ENCODE assay signal across 8 cellular contexts in genomic region chr17:56786989-56787482, GRCh38. TPM values are rescaled to one million over a fixed set of nuclear protein-coding genes. Genes with fewer than 3 reads are reported as not detected.
DNase-seq lines count a peak whose midpoint lies in the region; ATAC-seq and TF ChIP-seq lines count a peak whose summit lies in the region.

No MANE protein-coding gene starts in this region.

- H2BK15ac ChIP-seq in mesendoderm (replicated peaks; ENCODE audit: low read depth) = no peak overlapping the region

- H3K4me3 ChIP-seq in mesendoderm (ENCODE audit: low read length) (no peak overlapping the region), vagina (no peak overlapping the region)

- no peak overlapping the region for H2BK5ac ChIP-seq in mesendoderm (ENCODE audit: low read length)

- peaks cover under 1 to 16% of the 10 kb centered on the region in 2 donors for H3K9me3 Mint-ChIP-seq in activated naive CD4-positive, alpha-beta T cell treated with anti-CD3 and anti-CD28 coated beads, Interleukin-2, amount 50 U/mL, for 72 hours

- intact Hi-C loops in vagina (cut with DNase I) = no loop called here

- peaks cover 2 to 23% of the 10 kb centered on the region in 2 donors for H3K36me3 Mint-ChIP-seq in activated naive CD4-positive, alpha-beta T cell treated with anti-CD3 and anti-CD28 coated beads, Interleukin-2, amount 50 U/mL, for 72 hours

- no peak overlapping the region for H3K9ac ChIP-seq in mesendoderm (ENCODE audit: low read length)

- H3K18ac ChIP-seq in mesendoderm (ENCODE audit: low read length) = no peak overlapping the region

- H3K4me2 ChIP-seq in mesendoderm (ENCODE audit: low read length) = no peak overlapping the region

- no peaks in the 10 kb centered on the region for H3K4me1 ChIP-seq in mesendoderm (ENCODE audit: control insufficient read depth, low read depth, low read length)
- peaks cover 13% of the 10 kb centered on the region for H3K4me1 ChIP-seq in vagina

- H3K27ac Mint-ChIP-seq in activated naive CD4-positive, alpha-beta T cell treated with anti-CD3 and anti-CD28 coated beads, Interleukin-2, amount 50 U/mL, for 72 hours = peak overlapping the region; percentile 85 to 95

- WGBS in mesendoderm (ENCODE audit: extremely low coverage, insufficient coverage, low lambda C conversion rate) = no CpG with 5 or more reads among the region's 7 CpGs

- no peak overlapping the region for H2AK5ac ChIP-seq in mesendoderm (ENCODE audit: low read length)

- no peaks in the 10 kb centered on the region for H3K9me3 ChIP-seq in vagina

- DNase-seq in RPMI8226 (peak; percentile 79), mesendoderm (peak; percentile 73), vagina (ENCODE audit: extremely low spot score in 2 of 2) (no peak), SHP77 (lab: John Stamatoyannopoulos, UW) (no peak), D341Med (ENCODE audit: low spot score) (no peak)
- peak; percentile 48 to 70 for DNase-seq in activated naive CD4-positive, alpha-beta T cell treated with anti-CD3 and anti-CD28 coated beads, Interleukin-2, amount 50 U/mL, for 72 hours (ENCODE audit: low spot score in 2 of 2)

- H3K36me3 ChIP-seq in mesendoderm (ENCODE audit: control insufficient read depth, insufficient read depth, low read length) (no peaks in the 10 kb centered on the region), vagina (no peaks in the 10 kb centered on the region)

- H2BK120ac ChIP-seq in mesendoderm (ENCODE audit: low read depth, low read length) = no peak overlapping the region

- no peak overlapping the region for H3K4ac ChIP-seq in mesendoderm (ENCODE audit: low read depth, low read length)

- peak overlapping the region; percentile 15 for H4K8ac ChIP-seq in mesendoderm (ENCODE audit: low read depth, low read length)

- no peak overlapping the region for H3K56ac ChIP-seq in mesendoderm (ENCODE audit: low read length)

- TF ChIP-seq POLR2A in vagina (IDR thresholded peaks at IDR 0.05) = no peak

- H3K79me1 ChIP-seq in mesendoderm (ENCODE audit: low read length) = no peaks in the 10 kb centered on the region

- H4K5ac ChIP-seq in mesendoderm (ENCODE audit: low read length) = no peak overlapping the region

- no peak for TF ChIP-seq CTCF in vagina (IDR thresholded peaks at IDR 0.05)

- ATAC-seq in GM19023 (IDR thresholded peaks at IDR 0.05; ENCODE audit: unreplicated experiment) (peak; percentile 69), HG03064 (IDR thresholded peaks at IDR 0.05; ENCODE audit: low read depth, unreplicated experiment) (peak; percentile 75)
- peak; percentile 99 for ATAC-seq in activated naive CD4-positive, alpha-beta T cell treated with anti-CD3 and anti-CD28 coated beads, Interleukin-2, amount 50 U/mL, for 72 hours

- no peak overlapping the region for H3K27ac ChIP-seq in mesendoderm (ENCODE audit: low read depth, low read length)
- H3K27ac ChIP-seq in vagina = peak overlapping the region; percentile 60

- no peaks in the 10 kb centered on the region for H3K79me2 ChIP-seq in mesendoderm (ENCODE audit: control insufficient read depth, insufficient read depth, low read length)

- H3K23ac ChIP-seq in mesendoderm (ENCODE audit: low read length) = no peak overlapping the region

- H3K27me3 ChIP-seq in mesendoderm (ENCODE audit: insufficient read depth, low read length, poor library complexity) (no peaks in the 10 kb centered on the region), vagina (no peaks in the 10 kb centered on the region)

RNA-seq across cellular contexts. Expression of gene C17orf67, which starts 46.7 kb away (rescaled TPM):
- total RNA-seq in activated naive CD4-positive, alpha-beta T cell treated with anti-CD3 and anti-CD28 coated beads, Interleukin-2, amount 50 U/mL, for 72 hours = 1 to 10 TPM; 2.5 to 3.5 TPM
- polyA plus RNA-seq in mesendoderm (2013, experiment 1 of 2) = 0.41 TPM
- polyA plus RNA-seq in mesendoderm (2013, experiment 2 of 2) = 0.56 TPM
- total RNA-seq in vagina = 2.7 TPM

RNA-seq across cellular contexts. Expression of gene DGKE, which starts 46.9 kb away (rescaled TPM):
- total RNA-seq in activated naive CD4-positive, alpha-beta T cell treated with anti-CD3 and anti-CD28 coated beads, Interleukin-2, amount 50 U/mL, for 72 hours = 10 to 100 TPM; 29.8 to 30.0 TPM
- polyA plus RNA-seq in mesendoderm (2013, experiment 1 of 2) = 1.9 TPM
- 1.7 TPM for polyA plus RNA-seq in mesendoderm (2013, experiment 2 of 2)
- total RNA-seq in vagina = 13.0 TPM

Comparison
In these comparisons a context has a peak if more than half of its experiments do, and no peak if none do; other contexts are left out.
1. DNase-seq: peak in RPMI8226 (single experiment), activated naive CD4-positive, alpha-beta T cell treated with anti-CD3 and anti-CD28 coated beads, Interleukin-2, amount 50 U/mL, for 72 hours (2 of 2) and mesendoderm (single experiment); none in vagina (0 of 2), SHP77 (0 of 2) and D341Med (single experiment).
2. Peak in every context shown above with its lines, with median percentiles within 50 percentile points of each other: ATAC-seq.